In the genomic region with DNA sequence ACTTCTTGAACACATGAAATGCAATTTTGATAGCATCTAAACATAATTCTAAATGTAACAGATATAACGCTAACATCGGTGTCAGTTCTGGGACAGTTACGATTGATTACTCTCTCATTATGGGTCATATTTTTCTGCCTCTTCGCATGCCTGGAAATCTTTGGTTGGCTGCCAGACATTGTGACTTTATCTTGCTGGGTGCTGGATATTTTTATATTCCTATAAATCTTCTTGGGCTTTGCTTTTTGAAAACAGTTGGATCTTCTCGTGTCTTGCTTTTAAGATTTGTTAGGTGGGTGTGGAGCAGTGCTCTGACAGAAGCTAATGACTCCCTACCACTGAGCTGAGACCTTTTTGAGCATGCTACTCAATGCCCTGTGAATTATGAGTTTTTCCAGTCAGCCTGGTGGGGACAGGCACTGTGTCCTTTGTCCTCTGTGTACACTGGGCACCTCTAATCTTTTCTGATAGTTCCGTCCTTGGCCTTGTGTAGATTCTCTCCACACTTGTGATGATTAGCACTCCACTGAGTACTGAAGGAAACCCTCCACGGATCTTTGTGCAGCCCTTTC, we compare ENCODE assay signal across 16 cellular contexts. TPM values are rescaled to one million over a fixed set of nuclear protein-coding genes. Genes with fewer than 3 reads are reported as not detected.
"Had no signal": no experiment of that assay in that cellular context is flagged by ENCODE, and none has a peak within 500 bp of the region (broad histone marks: within the 10 kb centered on the region; RNA-seq: fewer than 3 reads in every experiment).

No MANE protein-coding gene starts in this region.

- DNase-seq: activated CD4-positive, alpha-beta T cell treated with anti-CD3 and anti-CD28 coated beads, Interleukin-2, amount 50 U/mL, for 4 hours; activated CD4-positive, CD25-positive, alpha-beta regulatory T cell treated with anti-CD3 and anti-CD28 coated beads, Interleukin-2, amount 50 U/mL, for 72 hours; activated T-cell treated with anti-CD3 and anti-CD28 coated beads, Interleukin-2, amount 50 U/mL, for 1 hour; amniotic stem cell; cerebellar nuclear complex; immature natural killer cell; left colon; mesendoderm; spleen; stimulated activated CD4-positive, alpha-beta T cell treated with anti-CD3 and anti-CD28 coated beads, Interleukin-1b, Interleukin-23, amount 100 ng/mL, for 48 hours; stimulated activated naive B cell treated with anti-CD40 and anti-IgM and Interleukin-4, amounts not matched to agents 10 μg/mL and 1 μg/mL and 100 μg/mL, for 72 hours; upper lobe of left lung had no signal

- H3K9me3 Mint-ChIP-seq: activated naive CD4-positive, alpha-beta T cell treated with anti-CD3 and anti-CD28 coated beads, Interleukin-2, amount 50 U/mL, for 24 hours; dendritic cell treated with granulocyte-macrophage colony-stimulating factor and Interleukin-4, amounts not matched to agents 40 ng/mL and 50 ng/mL, for 4 days; stimulated activated naive B cell treated with anti-CD40 and anti-IgM and Interleukin-4, amounts not matched to agents 10 μg/mL and 1 μg/mL and 100 μg/mL, for 72 hours had no signal

- H3K9me3 ChIP-seq: spleen, upper lobe of left lung had no signal

- H3K4me3 ChIP-seq: spleen, upper lobe of left lung had no signal

- H3K36me3 Mint-ChIP-seq: activated naive CD4-positive, alpha-beta T cell treated with anti-CD3 and anti-CD28 coated beads, Interleukin-2, amount 50 U/mL, for 24 hours; brain; immature natural killer cell; stimulated activated naive B cell treated with anti-CD40 and anti-IgM and Interleukin-4, amounts not matched to agents 10 μg/mL and 1 μg/mL and 100 μg/mL, for 72 hours had no signal

- H3K4me1 ChIP-seq: spleen, upper lobe of left lung had no signal

- H3K27ac ChIP-seq: spleen, upper lobe of left lung had no signal

- H3K4me3 Mint-ChIP-seq: activated naive CD4-positive, alpha-beta T cell treated with anti-CD3 and anti-CD28 coated beads, Interleukin-2, amount 50 U/mL, for 24 hours; brain; dendritic cell treated with granulocyte-macrophage colony-stimulating factor and Interleukin-4, amounts not matched to agents 40 ng/mL and 50 ng/mL, for 4 days; immature natural killer cell; stimulated activated naive B cell treated with anti-CD40 and anti-IgM and Interleukin-4, amounts not matched to agents 10 μg/mL and 1 μg/mL and 100 μg/mL, for 72 hours had no signal

- H3K27ac Mint-ChIP-seq: activated naive CD4-positive, alpha-beta T cell treated with anti-CD3 and anti-CD28 coated beads, Interleukin-2, amount 50 U/mL, for 24 hours; brain; dendritic cell treated with granulocyte-macrophage colony-stimulating factor and Interleukin-4, amounts not matched to agents 40 ng/mL and 50 ng/mL, for 4 days; immature natural killer cell; stimulated activated naive B cell treated with anti-CD40 and anti-IgM and Interleukin-4, amounts not matched to agents 10 μg/mL and 1 μg/mL and 100 μg/mL, for 72 hours had no signal

- H3K27me3 Mint-ChIP-seq: activated naive CD4-positive, alpha-beta T cell treated with anti-CD3 and anti-CD28 coated beads, Interleukin-2, amount 50 U/mL, for 24 hours; brain; dendritic cell treated with granulocyte-macrophage colony-stimulating factor and Interleukin-4, amounts not matched to agents 40 ng/mL and 50 ng/mL, for 4 days had no signal

- ATAC-seq: left colon; stimulated activated naive B cell treated with anti-CD40 and anti-IgM and Interleukin-4, amounts not matched to agents 10 μg/mL and 1 μg/mL and 100 μg/mL, for 72 hours had no signal

- H3K36me3 ChIP-seq: spleen, upper lobe of left lung had no signal

- H3K27me3 ChIP-seq: spleen, upper lobe of left lung had no signal

- H3K4me1 Mint-ChIP-seq: activated naive CD4-positive, alpha-beta T cell treated with anti-CD3 and anti-CD28 coated beads, Interleukin-2, amount 50 U/mL, for 24 hours; brain; immature natural killer cell; stimulated activated naive B cell treated with anti-CD40 and anti-IgM and Interleukin-4, amounts not matched to agents 10 μg/mL and 1 μg/mL and 100 μg/mL, for 72 hours had no signal

RNA-seq across cellular contexts. Expression of gene EDARADD, which starts 28.0 kb away (rescaled TPM):
- total RNA-seq: glomerular endothelial cell had no signal
